In the genomic region with DNA sequence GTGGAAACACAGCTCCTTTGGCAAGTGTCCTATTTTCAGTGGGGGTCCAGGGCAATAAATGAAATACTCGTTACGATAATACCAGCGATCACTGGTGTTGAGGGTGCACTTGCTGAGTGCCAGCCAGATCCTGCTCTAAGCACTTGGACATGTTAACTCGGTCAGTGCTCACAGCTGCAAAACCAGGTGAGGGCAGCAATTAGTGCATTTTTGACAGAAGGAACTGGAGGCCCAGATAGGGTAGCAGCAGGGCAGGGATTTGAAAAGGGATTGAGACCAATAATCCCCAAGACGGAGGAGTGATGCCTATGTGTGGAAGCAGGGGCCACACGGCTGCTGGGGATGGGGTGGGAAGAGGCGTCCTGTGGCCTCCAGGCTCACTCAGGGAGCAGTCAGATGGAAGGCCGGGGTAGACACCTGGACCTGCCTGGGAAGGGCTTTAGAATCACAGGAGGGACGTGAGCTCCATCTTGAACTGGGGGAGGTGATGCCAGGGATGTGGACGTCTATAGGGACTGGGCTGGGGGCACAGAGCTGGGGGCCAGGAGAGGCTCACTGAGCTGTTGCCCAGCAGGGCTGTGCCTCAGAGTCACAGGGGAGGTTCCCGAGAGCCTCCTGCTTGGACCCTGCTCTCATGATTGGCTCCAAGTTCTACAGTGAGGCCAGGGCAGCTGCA, we compare ENCODE assay signal across 22 cellular contexts. TPM values are rescaled to one million over a fixed set of nuclear protein-coding genes. Genes with fewer than 3 reads are reported as not detected.
A peak's percentile ranks its signal among the peaks of the same experiment; 100 is the strongest.
DNase-seq lines count a peak whose midpoint lies in the region; ATAC-seq, FAIRE-seq and TF ChIP-seq lines count a peak whose summit lies in the region.
"Had no signal": no experiment of that assay in that cellular context is flagged by ENCODE, and none has a peak within 500 bp of the region (broad histone marks: within the 10 kb centered on the region; RNA-seq: fewer than 3 reads in every experiment).

No MANE protein-coding gene starts in this region.

- no peak for FAIRE-seq in endothelial cell of umbilical vein (lab: Jason Lieb, UNC)

- TF ChIP-seq POLR2A in endothelial cell of umbilical vein (IDR thresholded peaks at IDR 0.05; ENCODE audit: low read depth, low read length) (no peak), sigmoid colon (IDR thresholded peaks at IDR 0.05) (no peak)

- no peak for TF ChIP-seq EP300 in sigmoid colon (IDR thresholded peaks at IDR 0.05)

- H3K9me3 ChIP-seq in RWPE2 (ENCODE audit: severe bottlenecking) (no peaks in the 10 kb centered on the region), endothelial cell of umbilical vein (replicated peaks; ENCODE audit: control insufficient read depth, insufficient read depth, low read length) (no peaks in the 10 kb centered on the region), sigmoid colon (no peaks in the 10 kb centered on the region), psoas muscle (no peaks in the 10 kb centered on the region)
- H3K9me3 ChIP-seq: upper lobe of right lung had no signal

- H3K36me3 ChIP-seq in RWPE2 (ENCODE audit: low read depth) (no peaks in the 10 kb centered on the region), endothelial cell of umbilical vein (ENCODE audit: control insufficient read depth in 2 of 2, extremely low read depth in 1 of 2, insufficient read depth in 2 of 2, low read length in 2 of 2) (peaks cover 0 to 5% of the 10 kb centered on the region in 2 experiments), sigmoid colon (no peaks in the 10 kb centered on the region), psoas muscle (ENCODE audit: insufficient read depth in 1 of 2, low read depth in 1 of 2) (no peaks in the 10 kb centered on the region)
- H3K36me3 ChIP-seq: upper lobe of right lung had no signal

- no peak overlapping the region for H3K9ac ChIP-seq in endothelial cell of umbilical vein (replicated peaks; ENCODE audit: extremely low read depth, insufficient read depth, low read length)

- CTCF ChIA-PET in endothelial cell of umbilical vein (lab: Charles Lee), result interaction anchor here (1.2 to 10.3 kb wide), 3 partner anchors 14 to 90 kb away, joined by 3 to 68 read pairs (median 63); partner anchors contain the start of gene PTPRE

- POLR2A ChIA-PET in endothelial cell of umbilical vein (lab: Charles Lee), result no interaction called here

- peaks cover 35% of the 10 kb centered on the region for H3K4me1 ChIP-seq in RWPE2 (ENCODE audit: insufficient read depth, poor library complexity, severe bottlenecking)
- peaks cover 65% of the 10 kb centered on the region for H3K4me1 ChIP-seq in endothelial cell of umbilical vein (ENCODE audit: control insufficient read depth, extremely low read depth, insufficient read depth, low read length)
- peaks cover 0 to 48% (median 20%) of the 10 kb centered on the region in 4 donors for H3K4me1 ChIP-seq in sigmoid colon
- H3K4me1 ChIP-seq in psoas muscle, result peaks cover 47% of the 10 kb centered on the region

- no peak for ATAC-seq in RWPE2 (ENCODE audit: low read depth)
- no peak for ATAC-seq in psoas muscle
- no peak for ATAC-seq in HG03039 (IDR thresholded peaks at IDR 0.05; ENCODE audit: unreplicated experiment)
- ATAC-seq: activated CD4-positive, alpha-beta T cell treated with anti-CD3 and anti-CD28 coated beads for 36 hours had no signal

- H3K4me3 ChIP-seq in HL-60 (replicated peaks; ENCODE audit: insufficient read depth, low read length) (no peak overlapping the region), RWPE2 (ENCODE audit: severe bottlenecking) (no peak overlapping the region), endothelial cell of umbilical vein (replicated peaks in 1 of 3; ENCODE audit: insufficient read depth in 1 of 3, low read depth in 1 of 3, low read length in 3 of 3) (no peak overlapping the region), sigmoid colon (no peak overlapping the region), psoas muscle (no peak overlapping the region)
- H3K4me3 ChIP-seq: skin epidermis, upper lobe of right lung had no signal

- H2AFZ ChIP-seq in endothelial cell of umbilical vein (ENCODE audit: low read depth, low read length), result no peak overlapping the region

- no peaks in the 10 kb centered on the region for H4K20me1 ChIP-seq in endothelial cell of umbilical vein (replicated peaks; ENCODE audit: control insufficient read depth, extremely low read depth, insufficient read depth, low read length)

- no TSS peak for BruUV-seq in endothelial cell of umbilical vein (replicated peaks; lab: Mats Ljungman, UMichigan)

- H3K27me3 ChIP-seq in HL-60 (ENCODE audit: insufficient read depth, poor library complexity, severe bottlenecking) (no peaks in the 10 kb centered on the region), RWPE2 (ENCODE audit: insufficient read depth, poor library complexity, severe bottlenecking) (no peaks in the 10 kb centered on the region), endothelial cell of umbilical vein (ENCODE audit: control insufficient read depth in 2 of 2, insufficient read depth in 2 of 2, low read length in 2 of 2) (no peaks in the 10 kb centered on the region), sigmoid colon (no peaks in the 10 kb centered on the region), psoas muscle (ENCODE audit: insufficient read depth in 3 of 3, low read length in 2 of 3) (no peaks in the 10 kb centered on the region)
- H3K27me3 ChIP-seq: upper lobe of right lung had no signal

- intact Hi-C loops in endothelial cell of umbilical vein (cut with micrococcal nuclease), result no loop called here
- intact Hi-C loops in sigmoid colon (cut with DNase I), result no loop called here
- intact Hi-C loops in psoas muscle (cut with DNase I), result no loop called here

- H3K4me2 ChIP-seq in endothelial cell of umbilical vein (ENCODE audit: insufficient read depth, low read length), result no peak overlapping the region

- no peaks in the 10 kb centered on the region for H3K9me1 ChIP-seq in endothelial cell of umbilical vein (replicated peaks; ENCODE audit: control insufficient read depth, extremely low read depth, insufficient read depth, low read length)

- TF ChIP-seq CTCF in HL-60 (IDR thresholded peaks at IDR 0.05; ENCODE audit: insufficient read depth, low read length) (no peak), RWPE2 (IDR thresholded peaks at IDR 0.05; ENCODE audit: poor library complexity, severe bottlenecking) (no peak), endothelial cell of umbilical vein (IDR thresholded peaks at IDR 0.05; ENCODE audit: extremely low read depth in 1 of 2, insufficient read depth in 1 of 2, low read depth in 1 of 2, low read length in 2 of 2) (no peak), sigmoid colon (IDR thresholded peaks at IDR 0.05) (no peak), psoas muscle (IDR thresholded peaks at IDR 0.05) (no peak)

- DNase-seq in HL-60 (ENCODE audit: low read depth in 1 of 2, low spot score in 1 of 2), result no peak
- DNase-seq in RWPE2 (ENCODE audit: low spot score), result no peak
- DNase-seq in endothelial cell of umbilical vein (ENCODE audit: low read depth, low spot score), result no peak
- DNase-seq in sigmoid colon, result peak; percentile 21
- DNase-seq in psoas muscle, result no peak
- DNase-seq in DMS153 (lab: John Stamatoyannopoulos, UW), result no peak
- no peak for DNase-seq in NCI-H146 (lab: John Stamatoyannopoulos, UW)
- DNase-seq: activated CD4-positive, alpha-beta T cell treated with anti-CD3 and anti-CD28 coated beads for 36 hours; activated naive CD8-positive, alpha-beta T cell treated with anti-CD3 and anti-CD28 coated beads, Interleukin-2, amount 10 ng/mL, durations not matched to agents 7 days and 5 days; foreskin fibroblast; H9; hippocampal formation; mammary epithelial cell; NCI-H1105 treated with DMSO at 0.1 percent for 48 hours; NCI-H510A; stimulated activated naive CD4-positive, alpha-beta T cell; SW 1271; upper lobe of right lung had no signal

- peaks cover 25% of the 10 kb centered on the region for H3K79me2 ChIP-seq in endothelial cell of umbilical vein (ENCODE audit: control insufficient read depth, insufficient read depth, low read length)

- WGBS in sigmoid colon, 2 donors, result 93 to 95% methylated on average over 11 of the region's 11 CpGs
- 80 to 93% (median 81%) methylated on average over 11 of the region's 11 CpGs for WGBS in psoas muscle, 3 donors

- dilution Hi-C loops in endothelial cell of umbilical vein (cut with MboI; ENCODE audit: extremely low pct_ligation_motif_present, low sequenced_read_pairs), result no loop called here

- peak overlapping the region; percentile 47 for H3K27ac ChIP-seq in HL-60 (replicated peaks)
- H3K27ac ChIP-seq in RWPE2 (ENCODE audit: poor library complexity, severe bottlenecking), result peak overlapping the region; percentile 79
- peak overlapping the region; percentile 72 for H3K27ac ChIP-seq in endothelial cell of umbilical vein (ENCODE audit: insufficient read depth, low read depth, low read length)
- peak overlapping the region in 1 of 4 donors; percentile 38 for H3K27ac ChIP-seq in sigmoid colon
- no peak overlapping the region for H3K27ac ChIP-seq in psoas muscle

TF ChIP-seq in endothelial cell of umbilical vein, 7 proteins besides CTCF, POLR2A, EP300 and RAD21 (continues in another document):
- no peak for TF ChIP-seq EZH2 (IDR thresholded peaks at IDR 0.05; ENCODE audit: borderline replicate concordance, low read depth, low read length, severe bottlenecking)

RNA-seq across cellular contexts. Expression of gene PTPRE, which starts 14.3 kb away (rescaled TPM):
- total RNA-seq in endothelial cell of umbilical vein (114 and 116 TPM in 2 replicates), sigmoid colon (10 to 100 TPM; 10.7 to 17.9 (median 13.8) TPM), psoas muscle (1 to 10 TPM; 2.7 to 4.5 (median 3.8) TPM)
- polyA plus RNA-seq in endothelial cell of umbilical vein (36.8 and 37.3 TPM in 2 replicates), sigmoid colon (10 to 100 TPM in 1 of 3 donors, 1 to 10 TPM in 2; 4.2 to 11.9 (median 5.1) TPM), psoas muscle (1 to 10 TPM in 1 of 3 donors, under 1 TPM in 2; 0.48 to 1.5 (median 0.93) TPM)
- polyA plus RNA-seq in endothelial cell of umbilical vein (2011; cell fraction: cytosol; rRNA removed), result 29.1 and 31.2 TPM in 2 replicates
- polyA plus RNA-seq in endothelial cell of umbilical vein (2011; cell fraction: nucleus; rRNA removed), result 169 and 197 TPM in 2 replicates
- 50.3 and 82.0 TPM in 2 replicates for polyA plus RNA-seq in endothelial cell of umbilical vein (2012)
- polyA minus RNA-seq in endothelial cell of umbilical vein, result 81.1 and 94.2 TPM in 2 replicates
- 3.1 TPM for polyA minus RNA-seq in endothelial cell of umbilical vein (2011; cell fraction: cytosol; rRNA and poly(A)+ RNA removed)
- 116 and 126 TPM in 2 replicates for polyA minus RNA-seq in endothelial cell of umbilical vein (2011; cell fraction: nucleus; rRNA and poly(A)+ RNA removed)

RNA-seq across cellular contexts. Expression of gene CLRN3, which starts 28.5 kb away (rescaled TPM):
- not detected in 2 replicates for total RNA-seq in endothelial cell of umbilical vein
- 0.07 and 0.14 TPM in 2 replicates for polyA plus RNA-seq in endothelial cell of umbilical vein
- 0.09 and 0.18 TPM in 2 replicates for polyA plus RNA-seq in endothelial cell of umbilical vein (2011; cell fraction: cytosol; rRNA removed)
- polyA plus RNA-seq in endothelial cell of umbilical vein (2011; cell fraction: nucleus; rRNA removed), result not detected in 2 replicates
- polyA plus RNA-seq in endothelial cell of umbilical vein (2012), result not detected in 2 replicates
- polyA minus RNA-seq in endothelial cell of umbilical vein, result 0.28 TPM in 1 of 2 replicates, not detected in the other
- not detected for polyA minus RNA-seq in endothelial cell of umbilical vein (2011; cell fraction: cytosol; rRNA and poly(A)+ RNA removed)
- not detected in 2 replicates for polyA minus RNA-seq in endothelial cell of umbilical vein (2011; cell fraction: nucleus; rRNA and poly(A)+ RNA removed)
- not detected for total RNA-seq in sigmoid colon
- 10 to 100 TPM; 37.8 to 88.9 (median 56.2) TPM for polyA plus RNA-seq in sigmoid colon
- not detected for total RNA-seq in psoas muscle
- polyA plus RNA-seq in psoas muscle, result under 1 TPM in 1 of 3 donors, not detected in 2; 0.03 TPM
- total RNA-seq: activated CD4-positive, alpha-beta T cell treated with anti-CD3 and anti-CD28 coated beads for 36 hours; activated naive CD8-positive, alpha-beta T cell treated with anti-CD3 and anti-CD28 coated beads, Interleukin-2, amount 10 ng/mL, durations not matched to agents 7 days and 5 days; epithelial cell of proximal tubule; H9; mammary epithelial cell; myocyte; upper lobe of right lung had no signal
- polyA plus RNA-seq: mammary epithelial cell had no signal
